20 cellular contexts compared by ENCODE assay signal in genomic region chr17:19433727-19434340, GRCh38. TPM values are rescaled to one million over a fixed set of nuclear protein-coding genes. Genes with fewer than 3 reads are reported as not detected.
DNase-seq lines count a peak whose midpoint lies in the region; ATAC-seq, FAIRE-seq and TF ChIP-seq lines count a peak whose summit lies in the region.
"Had no signal": no experiment of that assay in that cellular context is flagged by ENCODE, and none has a peak within 500 bp of the region (broad histone marks: within the 10 kb centered on the region; RNA-seq: fewer than 3 reads in every experiment).

No MANE protein-coding gene starts in this region.

- peak overlapping the region; percentile 32 for H3K4ac ChIP-seq in H1 (replicated peaks; ENCODE audit: insufficient read length, low read depth, low read length)

- H4K8ac ChIP-seq in H1 (ENCODE audit: extremely low read depth, insufficient read depth, low read length) = no peak overlapping the region

- H3K27me3 ChIP-seq in HUES6 (ENCODE audit: control insufficient read depth, insufficient read depth, low read length) = no peaks in the 10 kb centered on the region
- H3K27me3 ChIP-seq in H1 (replicated peaks in 1 of 4; ENCODE audit: control insufficient read depth in 3 of 4, extremely low read depth in 1 of 4, insufficient read depth in 3 of 4, low read length in 3 of 4) = no peaks in the 10 kb centered on the region

- H3K18ac ChIP-seq in H1 (ENCODE audit: extremely low read depth, low read length) = no peak overlapping the region; the same call in 1 of the 2 replicates

- H2BK20ac ChIP-seq in H1 (ENCODE audit: low read length) = peak overlapping the region; percentile 74

- peaks cover 38% of the 10 kb centered on the region for H3K4me1 Mint-ChIP-seq in progenitor cell of endocrine pancreas (ENCODE audit: low read depth)
- H3K4me1 Mint-ChIP-seq in activated CD4-positive, alpha-beta T cell treated with anti-CD3 and anti-CD28 coated beads for 36 hours = no peaks in the 10 kb centered on the region
- H3K4me1 Mint-ChIP-seq: CD4-positive, CD25-positive, alpha-beta regulatory T cell; T-cell had no signal

- H2AFZ ChIP-seq in H1 (ENCODE audit: low read length) = no peak overlapping the region

- peak overlapping the region; percentile 39; the same call in 1 of the 2 replicates for H2BK5ac ChIP-seq in H1 (ENCODE audit: low read depth, low read length)

- peaks cover 2% of the 10 kb centered on the region; the same call in 1 of the 2 replicates for H3K23me2 ChIP-seq in H1 (ENCODE audit: low read depth, low read length)

- H2BK15ac ChIP-seq in H1 (ENCODE audit: low read length) = no peak overlapping the region; the same call in 1 of the 2 replicates

- H2AK5ac ChIP-seq in H1 (ENCODE audit: low read depth, low read length) = no peak overlapping the region

- no peak overlapping the region for H4K5ac ChIP-seq in H1 (ENCODE audit: insufficient read length, low read depth, low read length)

- CTCF ChIA-PET in H1 (lab: Charles Lee; ENCODE audit: partially characterized antibody) = interaction anchor here (0.6 to 4.4 kb wide), 36 partner anchors 9 to 333 kb away, joined by 3 to 31 read pairs (median 4); partner anchors contain the start of genes ALDH3A2 and B9D1
- CTCF ChIA-PET in activated CD4-positive, alpha-beta T cell treated with anti-CD3 and anti-CD28 coated beads for 36 hours (lab: Charles Lee) = interaction anchor here (0.7 to 2.7 kb wide), 5 partner anchors 9 to 135 kb away, joined by 3 to 13 read pairs (median 6); partner anchors contain the start of gene B9D1

- no peak overlapping the region for H3K56ac ChIP-seq in H1 (replicated peaks; ENCODE audit: insufficient read length, low read depth, low read length)

- intact Hi-C loops in activated CD4-positive, alpha-beta T cell treated with anti-CD3 and anti-CD28 coated beads for 36 hours (cut with DNase I, micrococcal nuclease) = loop anchor here in 1 of 2 experiments (2.0 kb wide), 1 partner anchor 21 kb away; no protein-coding TSS in a partner anchor

- H3K4me3 ChIP-seq in HUES6 (ENCODE audit: low read depth, low read length) = no peak overlapping the region
- H3K4me3 ChIP-seq in H1 (ENCODE audit: extremely low read depth in 1 of 4, insufficient read depth in 2 of 4, low read depth in 3 of 4, low read length in 4 of 4) = peak overlapping the region in 1 of 4 experiments; percentile 31; a peak in 2 of 8 replicates
- H3K4me3 ChIP-seq: SK-N-MC had no signal

- no peaks in the 10 kb centered on the region for H3K79me2 ChIP-seq in H1 (ENCODE audit: control insufficient read depth in 1 of 2, insufficient read depth in 2 of 2, low read length in 2 of 2)

- no peak overlapping the region; the same call in 1 of the 2 replicates for H2BK12ac ChIP-seq in H1 (ENCODE audit: low read depth, low read length)

- no peaks in the 10 kb centered on the region for H4K20me1 ChIP-seq in H1 (replicated peaks in 1 of 2; ENCODE audit: control insufficient read depth in 1 of 2, insufficient read depth in 2 of 2, low read length in 2 of 2)

- peak overlapping the region; percentile 51 for H3K27ac Mint-ChIP-seq in progenitor cell of endocrine pancreas
- no peak overlapping the region for H3K27ac Mint-ChIP-seq in activated CD4-positive, alpha-beta T cell treated with anti-CD3 and anti-CD28 coated beads for 36 hours
- H3K27ac Mint-ChIP-seq: CD4-positive, CD25-positive, alpha-beta regulatory T cell; T-cell had no signal

- no peak overlapping the region for H3K4me3 Mint-ChIP-seq in progenitor cell of endocrine pancreas (ENCODE audit: low read depth)
- no peak overlapping the region for H3K4me3 Mint-ChIP-seq in activated CD4-positive, alpha-beta T cell treated with anti-CD3 and anti-CD28 coated beads for 36 hours
- H3K4me3 Mint-ChIP-seq: CD4-positive, CD25-positive, alpha-beta regulatory T cell; T-cell had no signal

- no peaks in the 10 kb centered on the region for H3K9me3 Mint-ChIP-seq in progenitor cell of endocrine pancreas (ENCODE audit: low read depth)
- no peaks in the 10 kb centered on the region for H3K9me3 Mint-ChIP-seq in activated CD4-positive, alpha-beta T cell treated with anti-CD3 and anti-CD28 coated beads for 36 hours (ENCODE audit: low read depth)
- H3K9me3 Mint-ChIP-seq: CD4-positive, CD25-positive, alpha-beta regulatory T cell; T-cell had no signal

- TF ChIP-seq RAD21 in H1 (IDR thresholded peaks at IDR 0.05 in 1 of 2, conservative IDR thresholded peaks at IDR 0.05 in 1 of 2; ENCODE audit: low read depth in 2 of 2, low read length in 2 of 2) = peak; percentile 79 to 83

- no peak for TF ChIP-seq POLR2A in H1 (IDR thresholded peaks at IDR 0.05; ENCODE audit: control extremely low read depth in 1 of 2, low read depth in 2 of 2, low read length in 2 of 2)

- peak overlapping the region; percentile 71 for H2BK120ac ChIP-seq in H1 (replicated peaks; ENCODE audit: low read depth, low read length)

- POLR2A ChIA-PET in H1 (lab: Charles Lee; ENCODE audit: partially characterized antibody) = interaction anchor here (0.7 to 2.1 kb wide), 5 partner anchors 9 to 70 kb away, joined by 3 to 5 read pairs (median 3); no protein-coding TSS in a partner anchor
- POLR2A ChIA-PET in activated CD4-positive, alpha-beta T cell treated with anti-CD3 and anti-CD28 coated beads for 36 hours (lab: Charles Lee) = no interaction called here

- no peak for FAIRE-seq in H1 (lab: Jason Lieb, UNC)
- FAIRE-seq: H54 had no signal

- H4K91ac ChIP-seq in H1 (replicated peaks; ENCODE audit: insufficient read length, low read length) = peak overlapping the region; percentile 36

- H3K27me3 Mint-ChIP-seq in progenitor cell of endocrine pancreas = no peaks in the 10 kb centered on the region
- H3K27me3 Mint-ChIP-seq in activated CD4-positive, alpha-beta T cell treated with anti-CD3 and anti-CD28 coated beads for 36 hours = no peaks in the 10 kb centered on the region

- TF ChIP-seq CTCF in GM12873 (IDR thresholded peaks at IDR 0.05; ENCODE audit: insufficient read depth, low read depth, low read length, missing control alignments) (peak; percentile 28), H1 (IDR thresholded peaks at IDR 0.05; ENCODE audit: control extremely low read depth in 1 of 3, insufficient read depth in 1 of 3, low read depth in 1 of 3, low read length in 3 of 3) (peak; percentile 56 to 66 (median 58)), progenitor cell of endocrine pancreas (IDR thresholded peaks at IDR 0.05; ENCODE audit: unreplicated experiment) (no peak)

- no peak overlapping the region for H3K23ac ChIP-seq in H1 (ENCODE audit: insufficient read length)

- DNase-seq in H1 (ENCODE audit: low read depth in 1 of 2, low spot score in 2 of 2) (no peak), progenitor cell of endocrine pancreas (ENCODE audit: low spot score, unreplicated experiment) (no peak), GM03348 (ENCODE audit: low spot score) (no peak), GF-D8 (lab: John Stamatoyannopoulos, UW) (no peak)
- DNase-seq in activated CD4-positive, alpha-beta T cell treated with anti-CD3 and anti-CD28 coated beads for 36 hours = no peak
- DNase-seq: Caco-2; CD4-positive, CD25-positive, alpha-beta regulatory T cell; EL; NCI-H1092 treated with DMSO at 0.1 percent for 48 hours; NCI-H1694; NCI-H2227 treated with DMSO at 0.1 percent for 48 hours; Right ventricle myocardium superior; T-cell had no signal

- no peak for TF ChIP-seq EP300 in H1 (IDR thresholded peaks at IDR 0.05; ENCODE audit: borderline replicate concordance in 1 of 2, low read depth in 2 of 2, low read length in 2 of 2)

- no peaks in the 10 kb centered on the region for H3K79me1 ChIP-seq in H1 (ENCODE audit: low read depth, low read length)

- ATAC-seq in activated CD4-positive, alpha-beta T cell treated with anti-CD3 and anti-CD28 coated beads for 36 hours = no peak
- ATAC-seq: Panc1, T-cell had no signal

- H3K36me3 Mint-ChIP-seq in progenitor cell of endocrine pancreas (ENCODE audit: insufficient read depth) = no peaks in the 10 kb centered on the region
- no peaks in the 10 kb centered on the region for H3K36me3 Mint-ChIP-seq in activated CD4-positive, alpha-beta T cell treated with anti-CD3 and anti-CD28 coated beads for 36 hours (ENCODE audit: low read depth)
- H3K36me3 Mint-ChIP-seq: CD4-positive, CD25-positive, alpha-beta regulatory T cell; T-cell had no signal

- H3K36me3 ChIP-seq in HUES6 (ENCODE audit: control insufficient read depth, insufficient read depth, low read length) (no peaks in the 10 kb centered on the region), H1 (ENCODE audit: control insufficient read depth in 2 of 4, insufficient read depth in 4 of 4, low read length in 3 of 4) (no peaks in the 10 kb centered on the region)

- H3K9ac ChIP-seq in HUES6 (ENCODE audit: low read length) (peak overlapping the region; percentile 22), H1 (replicated peaks in 1 of 4; ENCODE audit: extremely low read depth in 1 of 4, low read depth in 3 of 4, low read length in 3 of 4) (no peak overlapping the region)
- H3K9ac ChIP-seq: KMS-11 had no signal

- peak overlapping the region; percentile 44; the same call in 1 of the 2 replicates for H3K27ac ChIP-seq in HUES6 (ENCODE audit: low read depth, low read length)
- no peak overlapping the region for H3K27ac ChIP-seq in H1 (ENCODE audit: low read depth, low read length)
- H3K27ac ChIP-seq: KMS-11, SK-N-MC had no signal

- H3K4me2 ChIP-seq in H1 (ENCODE audit: insufficient read depth in 1 of 2, low read depth in 2 of 2, low read length in 2 of 2) = peak overlapping the region; percentile 28 to 43; a peak in 3 of 4 replicates
- H3K4me2 ChIP-seq: KMS-11 had no signal

- H3K4me1 ChIP-seq in HUES6 (ENCODE audit: control insufficient read depth, insufficient read depth, low read length) (peaks cover 40% of the 10 kb centered on the region), H1 (replicated peaks in 1 of 4; ENCODE audit: control insufficient read depth in 3 of 4, insufficient read depth in 4 of 4, low read length in 3 of 4) (peaks cover 5 to 16% (median 11%) of the 10 kb centered on the region in 4 experiments)
- H3K4me1 ChIP-seq: Caco-2 had no signal

- 87% methylated on average over 2 of the region's 2 CpGs; no CpG with 5 or more reads in 1 of the 2 experiments for WGBS in H1 (ENCODE audit: extremely low coverage in 1 of 2, insufficient coverage in 1 of 2, insufficient read length in 1 of 2, insufficient replicate concordance in 2 of 2, low coverage in 1 of 2, low lambda C conversion rate in 2 of 2, missing lambda C conversion rate in 1 of 2), 2 experiments

- H3K9me3 ChIP-seq in HUES6 (ENCODE audit: control insufficient read depth, insufficient read depth, low read depth, low read length) (no peaks in the 10 kb centered on the region), H1 (ENCODE audit: insufficient read depth in 2 of 2, low read depth in 1 of 2, low read length in 1 of 2) (no peaks in the 10 kb centered on the region)
- H3K9me3 ChIP-seq: Caco-2 had no signal

- H3K14ac ChIP-seq in H1 (ENCODE audit: insufficient read length) = no peak overlapping the region

RNA-seq across cellular contexts. Expression of gene RNF112, which starts 22.8 kb away (rescaled TPM):
- 2.2 and 2.3 TPM in 2 replicates for total RNA-seq in H1 (2021; fragmentation: NEBNext Ultra II Directional; extraction: Animal tissue kit (Norgen Biotek cat#: 25700))
- polyA plus RNA-seq in H1 (2011; rRNA removed) = 1.1 and 1.7 TPM in 2 replicates
- 1.7 TPM for polyA plus RNA-seq in H1 (2011; cell fraction: cytosol; rRNA removed)
- 8.6 TPM for polyA plus RNA-seq in H1 (2011; cell fraction: nucleus; rRNA removed)
- 1.4 to 3.8 TPM (median 2.5 TPM) in 4 replicates for polyA plus RNA-seq in H1 (2012, experiment 1 of 2)
- polyA plus RNA-seq in H1 (2012, experiment 2 of 2) = 0.79 TPM
- 0.85 TPM for polyA plus RNA-seq in H1 (2013, experiment 1 of 2)
- 0.90 TPM for polyA plus RNA-seq in H1 (2013, experiment 2 of 2)
- polyA minus RNA-seq in H1 (2011; rRNA and poly(A)+ RNA removed) = 0.68 and 0.98 TPM in 2 replicates
- 4.6 TPM for polyA minus RNA-seq in H1 (2011; cell fraction: cytosol; rRNA and poly(A)+ RNA removed)
- polyA minus RNA-seq in H1 (2011; cell fraction: nucleus; rRNA and poly(A)+ RNA removed) = 1.6 TPM
- total RNA-seq in progenitor cell of endocrine pancreas = 1.1 and 1.3 TPM in 2 replicates
- under 1 TPM; 0.26 to 0.55 TPM for total RNA-seq in activated CD4-positive, alpha-beta T cell treated with anti-CD3 and anti-CD28 coated beads for 36 hours
- total RNA-seq: Caco-2, MCF 10A had no signal
- polyA plus RNA-seq: CD4-positive, CD25-positive, alpha-beta regulatory T cell had no signal

RNA-seq across cellular contexts. Expression of gene MFAP4, which starts 46.8 kb away (rescaled TPM):
- total RNA-seq in H1 (2021; fragmentation: NEBNext Ultra II Directional; extraction: Animal tissue kit (Norgen Biotek cat#: 25700)) = 3.6 and 3.8 TPM in 2 replicates
- polyA plus RNA-seq in H1 (2011; rRNA removed) = 3.1 and 8.1 TPM in 2 replicates
- polyA plus RNA-seq in H1 (2011; cell fraction: cytosol; rRNA removed) = 3.4 TPM
- 9.6 TPM for polyA plus RNA-seq in H1 (2011; cell fraction: nucleus; rRNA removed)
- polyA plus RNA-seq in H1 (2012, experiment 1 of 2) = 3.4 to 5.8 TPM (median 4.6 TPM) in 4 replicates
- polyA plus RNA-seq in H1 (2012, experiment 2 of 2) = 5.5 TPM
- 6.5 TPM for polyA plus RNA-seq in H1 (2013, experiment 1 of 2)
- 8.6 TPM for polyA plus RNA-seq in H1 (2013, experiment 2 of 2)
- 1.9 and 4.1 TPM in 2 replicates for polyA minus RNA-seq in H1 (2011; rRNA and poly(A)+ RNA removed)
- 3.8 TPM for polyA minus RNA-seq in H1 (2011; cell fraction: cytosol; rRNA and poly(A)+ RNA removed)
- polyA minus RNA-seq in H1 (2011; cell fraction: nucleus; rRNA and poly(A)+ RNA removed) = 2.5 TPM
- total RNA-seq in progenitor cell of endocrine pancreas = 2.3 and 2.5 TPM in 2 replicates
- total RNA-seq in activated CD4-positive, alpha-beta T cell treated with anti-CD3 and anti-CD28 coated beads for 36 hours = not detected
- total RNA-seq: Caco-2; CD4-positive, CD25-positive, alpha-beta regulatory T cell; MCF 10A had no signal
- polyA plus RNA-seq: CD4-positive, CD25-positive, alpha-beta regulatory T cell had no signal

RNA-seq across cellular contexts. Expression of gene MAPK7, which starts 55.5 kb away (rescaled TPM):
- total RNA-seq in H1 (2021; fragmentation: NEBNext Ultra II Directional; extraction: Animal tissue kit (Norgen Biotek cat#: 25700)) = 28.1 and 33.8 TPM in 2 replicates
- polyA plus RNA-seq in H1 (2011; rRNA removed) = 15.2 and 31.3 TPM in 2 replicates
- 14.1 TPM for polyA plus RNA-seq in H1 (2011; cell fraction: cytosol; rRNA removed)
- polyA plus RNA-seq in H1 (2011; cell fraction: nucleus; rRNA removed) = 49.4 TPM
- polyA plus RNA-seq in H1 (2012, experiment 1 of 2) = 20.3 to 30.7 TPM (median 27.8 TPM) in 4 replicates
- 32.4 TPM for polyA plus RNA-seq in H1 (2012, experiment 2 of 2)
- 23.0 TPM for polyA plus RNA-seq in H1 (2013, experiment 1 of 2)
- polyA plus RNA-seq in H1 (2013, experiment 2 of 2) = 21.6 TPM
- 51.2 and 56.3 TPM in 2 replicates for polyA minus RNA-seq in H1 (2011; rRNA and poly(A)+ RNA removed)
- polyA minus RNA-seq in H1 (2011; cell fraction: cytosol; rRNA and poly(A)+ RNA removed) = 21.0 TPM
- polyA minus RNA-seq in H1 (2011; cell fraction: nucleus; rRNA and poly(A)+ RNA removed) = 57.7 TPM
- 39.0 and 41.8 TPM in 2 replicates for total RNA-seq in progenitor cell of endocrine pancreas
- total RNA-seq in activated CD4-positive, alpha-beta T cell treated with anti-CD3 and anti-CD28 coated beads for 36 hours = 10 to 100 TPM; 19.0 to 20.8 TPM
